In genomic region chr4:183987529-183987946, GRCh38 we compare ENCODE assay signal across 9 cellular contexts.
DNase-seq lines count a peak whose midpoint lies in the region; ATAC-seq and TF ChIP-seq lines count a peak whose summit lies in the region.
"Had no signal": no experiment of that assay in that cellular context is flagged by ENCODE, and none has a peak within 500 bp of the region (broad histone marks: within the 10 kb centered on the region; RNA-seq: fewer than 3 reads in every experiment).

No MANE protein-coding gene starts in this region.

- CTCF ChIA-PET in AG04449 (lab: Yijun Ruan, JAX), result no interaction called here

- H3K4me3 ChIP-seq in AG04449 (ENCODE audit: low read depth, low read length), result peak overlapping the region; percentile 54
- peak overlapping the region; percentile 46 for H3K4me3 ChIP-seq in NB4 (ENCODE audit: low read depth, low read length)
- H3K4me3 ChIP-seq in choroid plexus epithelial cell (ENCODE audit: low read depth, low read length), result peak overlapping the region; percentile 49
- no peak overlapping the region for H3K4me3 ChIP-seq in thymus (ENCODE audit: low read length)

- H3K4me1 ChIP-seq in thymus (ENCODE audit: control insufficient read depth, insufficient read depth, low read length), result peaks cover 5% of the 10 kb centered on the region

- intact Hi-C loops in left colon (cut with DNase I, micrococcal nuclease), result no loop called here

- DNase-seq in AG04449 (ENCODE audit: low read depth, low spot score) (peak; percentile 37), NB4 (ENCODE audit: low read depth) (peak; percentile 32), choroid plexus epithelial cell (ENCODE audit: low read depth) (peak; percentile 71), left colon (peak; percentile 59 to 68), GDM1 (lab: John Stamatoyannopoulos, UW) (no peak), activated gamma-delta T cell (lab: John Stamatoyannopoulos, UW) (no peak), immature natural killer cell (no peak)
- DNase-seq: DND-41 had no signal

- POLR2A ChIA-PET in AG04449 (lab: Yijun Ruan, JAX), result no interaction called here

- H3K27me3 ChIP-seq in thymus (ENCODE audit: control insufficient read depth, insufficient read depth), result no peaks in the 10 kb centered on the region

- H3K4me3 Mint-ChIP-seq in immature natural killer cell, result no peak overlapping the region

- peaks cover 0 to 3% (median 0%) of the 10 kb centered on the region in 3 donors for H3K27me3 Mint-ChIP-seq in immature natural killer cell (ENCODE audit: low read depth in 3 of 3)

- peak overlapping the region; percentile 86 for H3K27ac ChIP-seq in thymus (ENCODE audit: low read depth)

- H3K9me3 Mint-ChIP-seq in immature natural killer cell, result no peaks in the 10 kb centered on the region

- no peaks in the 10 kb centered on the region for H3K36me3 Mint-ChIP-seq in immature natural killer cell

- peaks cover 1% of the 10 kb centered on the region for H3K9me3 ChIP-seq in thymus (ENCODE audit: control insufficient read depth)

- peak; percentile 87 for ATAC-seq in left colon

- no peaks in the 10 kb centered on the region for H3K4me1 Mint-ChIP-seq in immature natural killer cell

- 84% methylated on average over 22 of the region's 22 CpGs for WGBS in thymus

- TF ChIP-seq CTCF in AG04449 (IDR thresholded peaks at IDR 0.05; ENCODE audit: insufficient read depth, low read length, missing control alignments) (no peak), NB4 (IDR thresholded peaks at IDR 0.05; ENCODE audit: low read depth, low read length) (no peak), choroid plexus epithelial cell (conservative IDR thresholded peaks at IDR 0.05; ENCODE audit: low read depth, low read length) (no peak)

- TF ChIP-seq POLR2A in NB4 (IDR thresholded peaks at IDR 0.05; ENCODE audit: extremely low read depth, insufficient read length), result no peak

- no peak overlapping the region for H3K27ac Mint-ChIP-seq in immature natural killer cell

- H3K36me3 ChIP-seq in thymus (ENCODE audit: control insufficient read depth, insufficient read depth), result no peaks in the 10 kb centered on the region

Comparison
In these comparisons a context has a peak if more than half of its experiments do, and no peak if none do; other contexts are left out.
1. DNase-seq: peak in AG04449 (single experiment), NB4 (single experiment), choroid plexus epithelial cell (single experiment) and left colon (2 of 2); none in GDM1 (single experiment), activated gamma-delta T cell (single experiment) and immature natural killer cell (0 of 3).